32 cellular contexts compared by ENCODE assay signal in the genomic region with DNA sequence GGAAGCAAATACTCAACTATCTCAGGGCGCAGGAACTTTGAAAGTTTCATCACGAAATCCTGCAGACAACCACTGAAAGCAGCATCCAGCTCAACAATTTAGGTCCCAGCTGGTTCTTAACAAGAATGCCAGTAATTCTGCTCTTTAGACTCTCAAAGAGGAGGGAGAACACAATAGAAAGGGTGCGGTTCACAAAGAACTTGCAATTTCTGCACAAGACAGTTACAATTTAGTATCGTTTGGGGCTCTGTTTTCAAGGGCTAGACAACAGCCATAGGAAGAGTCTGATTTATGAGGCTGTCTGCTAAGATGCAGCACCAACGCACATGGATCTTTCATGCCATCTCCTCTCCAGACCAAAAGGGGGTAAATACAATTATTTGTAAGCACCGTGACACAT.
"Had no signal": no experiment of that assay in that cellular context is flagged by ENCODE, and none has a peak within 500 bp of the region (broad histone marks: within the 10 kb centered on the region; RNA-seq: fewer than 3 reads in every experiment).

No MANE protein-coding gene starts in this region.

- H3K27ac ChIP-seq: ascending aorta, cardiac muscle cell, Peyer's patch, SJSA1 had no signal

- H3K4me3 Mint-ChIP-seq: activated CD4-positive, alpha-beta T cell treated with anti-CD3 and anti-CD28 coated beads, Interleukin-2, amount 10 ng/mL, durations not matched to agents 24 days and 14 days; activated CD8-positive, alpha-beta T cell treated with anti-CD3 and anti-CD28 coated beads for 36 hours; activated naive CD4-positive, alpha-beta T cell treated with anti-CD3 and anti-CD28 coated beads, Interleukin-2, amount 50 U/mL, for 24 hours; activated naive CD8-positive, alpha-beta T cell treated with anti-CD3 and anti-CD28 coated beads, Interleukin-2, amount 10 ng/mL, durations not matched to agents 7 days and 5 days; activated T-cell treated with anti-CD3 and anti-CD28 coated beads, Interleukin-2, amount 50 U/mL, for 24 hours; central memory CD8-positive, alpha-beta T cell; T-helper 1 cell treated with Interleukin-12 subunit alpha and Interleukin-12 subunit beta and Interleukin-4 antibody, amounts not matched to agents 30 μg/mL and 1 μg/mL, for 36 hours; T-helper 2 cell treated with Interferon-gamma antibody and Interleukin-4, amounts not matched to agents 5 μg/mL and 100 μg/mL, for 36 hours had no signal

- H3K4me3 ChIP-seq: ascending aorta, cardiac muscle cell, MG63, Peyer's patch, SJSA1 had no signal

- H3K4me1 ChIP-seq: ascending aorta, Peyer's patch, SJSA1 had no signal

- H3K27ac Mint-ChIP-seq: activated CD4-positive, alpha-beta T cell treated with anti-CD3 and anti-CD28 coated beads, Interleukin-2, amount 10 ng/mL, durations not matched to agents 24 days and 14 days; activated CD8-positive, alpha-beta T cell treated with anti-CD3 and anti-CD28 coated beads for 36 hours; activated naive CD4-positive, alpha-beta T cell treated with anti-CD3 and anti-CD28 coated beads, Interleukin-2, amount 50 U/mL, for 24 hours; activated naive CD8-positive, alpha-beta T cell treated with anti-CD3 and anti-CD28 coated beads, Interleukin-2, amount 10 ng/mL, durations not matched to agents 7 days and 5 days; activated T-cell treated with anti-CD3 and anti-CD28 coated beads, Interleukin-2, amount 50 U/mL, for 24 hours; activated T-helper 2 cell treated with anti-CD3 and anti-CD28 coated beads, Interferon-gamma antibody, Interleukin-2, Interleukin-4, amounts not matched to agents 10 μg/mL and 5 μg/mL and 100 μg/mL, durations not matched to agents 14 hours and 24 hours and 36 hours; T-helper 1 cell treated with Interleukin-12 subunit alpha and Interleukin-12 subunit beta and Interleukin-4 antibody, amounts not matched to agents 30 μg/mL and 1 μg/mL, for 36 hours; T-helper 2 cell treated with Interferon-gamma antibody and Interleukin-4, amounts not matched to agents 5 μg/mL and 100 μg/mL, for 36 hours had no signal

- DNase-seq: activated CD4-positive, alpha-beta T cell treated with anti-CD3 and anti-CD28 coated beads, Interleukin-2, amount 10 ng/mL, durations not matched to agents 24 days and 14 days; activated CD4-positive, alpha-beta T cell treated with anti-CD3 and anti-CD28 coated beads, Interleukin-2, amount 50 U/mL, for 4 hours; activated CD8-positive, alpha-beta T cell treated with anti-CD3 and anti-CD28 coated beads for 36 hours; activated gamma-delta T cell; activated naive CD4-positive, alpha-beta T cell treated with Interleukin-2 at 50 U/mL for 16 hours; activated naive CD8-positive, alpha-beta T cell treated with anti-CD3 and anti-CD28 coated beads, Interleukin-2, amount 10 ng/mL, durations not matched to agents 7 days and 5 days; activated T-cell treated with anti-CD3 and anti-CD28 coated beads, Interleukin-2, amount 50 U/mL, for 24 hours; amygdala; Kasumi-1; MG63; NCI-H1092; NCI-H1436 treated with DMSO at 0.1 percent for 48 hours; NCI-H1694 treated with DMSO at 0.1 percent for 48 hours; NCI-H2029; NCI-H2107; NCI-H510A; NCI-H526; NCI-H748 treated with DMSO at 0.1 percent for 48 hours; NK-92 treated with Interleukin-12 subunit alpha and Interleukin-12 subunit beta, amount 100 ng/mL, for 24 hours; PC-3; Peyer's patch; RPMI8226; SHP77 treated with DMSO at 0.1 percent for 48 hours; SK-N-SH had no signal

- H3K9me3 Mint-ChIP-seq: activated CD4-positive, alpha-beta T cell treated with anti-CD3 and anti-CD28 coated beads, Interleukin-2, amount 10 ng/mL, durations not matched to agents 24 days and 14 days; activated CD8-positive, alpha-beta T cell treated with anti-CD3 and anti-CD28 coated beads for 36 hours; activated naive CD4-positive, alpha-beta T cell treated with anti-CD3 and anti-CD28 coated beads, Interleukin-2, amount 50 U/mL, for 24 hours; activated naive CD8-positive, alpha-beta T cell treated with anti-CD3 and anti-CD28 coated beads, Interleukin-2, amount 10 ng/mL, durations not matched to agents 7 days and 5 days; activated T-cell treated with anti-CD3 and anti-CD28 coated beads, Interleukin-2, amount 50 U/mL, for 24 hours; activated T-helper 2 cell treated with anti-CD3 and anti-CD28 coated beads, Interferon-gamma antibody, Interleukin-2, Interleukin-4, amounts not matched to agents 10 μg/mL and 5 μg/mL and 100 μg/mL, durations not matched to agents 14 hours and 24 hours and 36 hours; T-helper 2 cell treated with Interferon-gamma antibody and Interleukin-4, amounts not matched to agents 5 μg/mL and 100 μg/mL, for 36 hours had no signal

- H3K27me3 Mint-ChIP-seq: activated CD4-positive, alpha-beta T cell treated with anti-CD3 and anti-CD28 coated beads, Interleukin-2, amount 10 ng/mL, durations not matched to agents 24 days and 14 days; activated CD8-positive, alpha-beta T cell treated with anti-CD3 and anti-CD28 coated beads for 36 hours; activated naive CD4-positive, alpha-beta T cell treated with anti-CD3 and anti-CD28 coated beads, Interleukin-2, amount 50 U/mL, for 24 hours; activated naive CD8-positive, alpha-beta T cell treated with anti-CD3 and anti-CD28 coated beads, Interleukin-2, amount 10 ng/mL, durations not matched to agents 7 days and 5 days; central memory CD8-positive, alpha-beta T cell had no signal

- H3K36me3 ChIP-seq: ascending aorta, cardiac muscle cell, MG63, Peyer's patch, SJSA1 had no signal

- H3K9ac ChIP-seq: SK-N-SH had no signal

- H3K4me2 ChIP-seq: SK-N-SH had no signal

- H3K9me3 ChIP-seq: ascending aorta, MG63, Peyer's patch, SK-N-SH had no signal

- H3K4me1 Mint-ChIP-seq: activated CD4-positive, alpha-beta T cell treated with anti-CD3 and anti-CD28 coated beads, Interleukin-2, amount 10 ng/mL, durations not matched to agents 24 days and 14 days; activated naive CD4-positive, alpha-beta T cell treated with anti-CD3 and anti-CD28 coated beads, Interleukin-2, amount 50 U/mL, for 24 hours; activated naive CD8-positive, alpha-beta T cell treated with anti-CD3 and anti-CD28 coated beads, Interleukin-2, amount 10 ng/mL, durations not matched to agents 7 days and 5 days; central memory CD8-positive, alpha-beta T cell had no signal

- H3K27me3 ChIP-seq: ascending aorta, cardiac muscle cell, MG63, Peyer's patch, SJSA1 had no signal

- H3K36me3 Mint-ChIP-seq: activated naive CD4-positive, alpha-beta T cell treated with anti-CD3 and anti-CD28 coated beads, Interleukin-2, amount 50 U/mL, for 24 hours; activated naive CD8-positive, alpha-beta T cell treated with anti-CD3 and anti-CD28 coated beads, Interleukin-2, amount 10 ng/mL, durations not matched to agents 7 days and 5 days had no signal
